In genomic region chr19:7488736-7489353, GRCh38 we compare ENCODE assay signal across 8 cellular contexts. TPM values are rescaled to one million over a fixed set of nuclear protein-coding genes. Genes with fewer than 3 reads are reported as not detected.
DNase-seq lines count a peak whose midpoint lies in the region; ATAC-seq, FAIRE-seq and TF ChIP-seq lines count a peak whose summit lies in the region.

PEX11G (minus strand) TSS chr19:7489035; CDS start chr19:7489010, 25 bp downstream.

- no peaks in the 10 kb centered on the region for H3K9me3 ChIP-seq in mucosa of descending colon

- peak; percentile 50; the same call in 1 of the 2 replicates for TF ChIP-seq POLR2A in GM12891 (IDR thresholded peaks at IDR 0.05; ENCODE audit: low read depth, low read length)

- no peak for TF ChIP-seq CTCF in mucosa of descending colon (IDR thresholded peaks at IDR 0.05)

- H3K36me3 ChIP-seq in mucosa of descending colon (ENCODE audit: low read depth), result no peaks in the 10 kb centered on the region

- ATAC-seq in HG03457 (IDR thresholded peaks at IDR 0.05; ENCODE audit: unreplicated experiment) (peak; percentile 54), mucosa of descending colon (peak; percentile 94), GM19395 (IDR thresholded peaks at IDR 0.05; ENCODE audit: unreplicated experiment) (no peak)

- peaks cover 7% of the 10 kb centered on the region for H3K4me1 ChIP-seq in mucosa of descending colon (ENCODE audit: low read depth)

- H3K4me3 ChIP-seq in mucosa of descending colon, result peak within 1 kb of the TSS; percentile 20

- intact Hi-C loops in mucosa of descending colon (cut with DNase I, micrococcal nuclease), result no loop called here

- DNase-seq in GM12891 (ENCODE audit: insufficient read length, low spot score) (peak; percentile 99), NOMO-1 treated with dmso at 0.1 percent for 144 hours (lab: John Stamatoyannopoulos, UW; ENCODE audit: unreplicated experiment) (peak; percentile 66), activated T-cell treated with anti-CD3 and anti-CD28 coated beads for 4 hours (peak; percentile 90), epithelial cell of prostate (ENCODE audit: low read depth, low spot score) (no peak), mucosa of descending colon (peak; percentile 93 to 97 (median 95))
- DNase-seq in stimulated activated CD8-positive, alpha-beta memory T cell treated with anti-CD3 and anti-CD28 coated beads, Interleukin-2, amount 100 ng/mL, for 48 hours (ENCODE audit: low read depth in 2 of 2), result peak; percentile 89 to 90

- peak; percentile 96 for FAIRE-seq in GM12891 (lab: Jason Lieb, UNC)

- peak within 1 kb of the TSS; percentile 23 for H3K27ac ChIP-seq in epithelial cell of prostate

TF ChIP-seq in GM12891, 5 proteins besides CTCF, POLR2A, EP300 and RAD21:
- TF ChIP-seq SPI1 (IDR thresholded peaks at IDR 0.05; ENCODE audit: low read depth, low read length) (no peak), POLR2AphosphoS5 (IDR thresholded peaks at IDR 0.05; ENCODE audit: low read depth, low read length) (0 out of 2 replicates have a peak, but pooled peaks have one; percentile 27), TAF1 (IDR thresholded peaks at IDR 0.05; ENCODE audit: low read depth, low read length) (no peak), PAX5 (IDR thresholded peaks at IDR 0.05; ENCODE audit: insufficient read depth, low read length, severe bottlenecking) (no peak), POU2F2 (IDR thresholded peaks at IDR 0.05; ENCODE audit: low read depth, low read length) (no peak)

RNA-seq across cellular contexts. Expression of gene PEX11G, which starts in this region (rescaled TPM):
- 2.3 TPM for polyA plus RNA-seq in GM12891 (2012; ENCODE audit: low read depth, missing spikeins)
- 1 to 10 TPM; 4.0 to 9.5 (median 8.1) TPM for total RNA-seq in mucosa of descending colon
